ENCODE assay signal across 13 cellular contexts in genomic region chr3:40109641-40110490, GRCh38.
DNase-seq lines count a peak whose midpoint lies in the region; FAIRE-seq and TF ChIP-seq lines count a peak whose summit lies in the region.
"Had no signal": no experiment of that assay in that cellular context is flagged by ENCODE, and none has a peak within 500 bp of the region (broad histone marks: within the 10 kb centered on the region; RNA-seq: fewer than 3 reads in every experiment).

No MANE protein-coding gene starts in this region.

- no peaks in the 10 kb centered on the region for H4K20me1 ChIP-seq in endothelial cell of umbilical vein (replicated peaks; ENCODE audit: control insufficient read depth, extremely low read depth, insufficient read depth, low read length)

- H3K36me3 ChIP-seq in GM06990 (ENCODE audit: control insufficient read depth, insufficient read depth, low read length) = no peaks in the 10 kb centered on the region
- no peaks in the 10 kb centered on the region for H3K36me3 ChIP-seq in endothelial cell of umbilical vein (ENCODE audit: control insufficient read depth in 2 of 2, extremely low read depth in 1 of 2, insufficient read depth in 2 of 2, low read length in 2 of 2)
- H3K36me3 ChIP-seq in neuronal stem cell (replicated peaks in 1 of 2; ENCODE audit: control insufficient read depth in 2 of 2, insufficient read depth in 2 of 2, low read length in 2 of 2) = no peaks in the 10 kb centered on the region
- no peaks in the 10 kb centered on the region for H3K36me3 ChIP-seq in colonic mucosa

- no peak overlapping the region for H3K14ac ChIP-seq in neuronal stem cell (ENCODE audit: low read length)

- H4K91ac ChIP-seq in neuronal stem cell (ENCODE audit: low read depth, low read length, poor library complexity) = no peak overlapping the region

- TF ChIP-seq POLR2A in endothelial cell of umbilical vein (IDR thresholded peaks at IDR 0.05; ENCODE audit: low read depth, low read length) = no peak

- no peaks in the 10 kb centered on the region for H3K9me3 ChIP-seq in endothelial cell of umbilical vein (replicated peaks; ENCODE audit: control insufficient read depth, insufficient read depth, low read length)
- H3K9me3 ChIP-seq in neuronal stem cell (replicated peaks in 1 of 2; ENCODE audit: control insufficient read depth in 2 of 2, insufficient read depth in 1 of 2, low read depth in 1 of 2, low read length in 2 of 2) = no peaks in the 10 kb centered on the region
- no peaks in the 10 kb centered on the region for H3K9me3 ChIP-seq in colonic mucosa

- H3K4me2 ChIP-seq in endothelial cell of umbilical vein (ENCODE audit: insufficient read depth, low read length) (no peak overlapping the region), neuronal stem cell (ENCODE audit: insufficient read depth, low read length, poor library complexity, severe bottlenecking) (no peak overlapping the region)
- H3K4me2 ChIP-seq: KMS-11, PC-9 had no signal

- H2BK120ac ChIP-seq in neuronal stem cell (ENCODE audit: low read depth, low read length) = no peak overlapping the region

- CTCF ChIA-PET in endothelial cell of umbilical vein (lab: Charles Lee) = interaction anchor here (1.4 to 2.0 kb wide), 2 partner anchors 297 to 385 kb away, joined by 7 to 13 read pairs; no protein-coding TSS in a partner anchor

- H3K23ac ChIP-seq in neuronal stem cell (ENCODE audit: low read depth, low read length, poor library complexity) = no peak overlapping the region

- DNase-seq in GM06990 (ENCODE audit: extremely low read depth, insufficient read length) = no peak
- peak; percentile 43 for DNase-seq in NCI-H69 (lab: John Stamatoyannopoulos, UW)
- DNase-seq in endothelial cell of umbilical vein (ENCODE audit: low read depth, low spot score) = peak; percentile 61
- peak; percentile 27 for DNase-seq in neuronal stem cell (ENCODE audit: low spot score)
- no peak for DNase-seq in putamen (ENCODE audit: low spot score)
- no peak for DNase-seq in germinal center (ENCODE audit: low spot score)
- DNase-seq in colonic mucosa = no peak
- DNase-seq in NCI-H1105 (lab: John Stamatoyannopoulos, UW) = no peak
- DNase-seq: activated CD4-positive, alpha-beta T cell treated with anti-CD3 and anti-CD28 coated beads, Interleukin-2, amount 10 ng/mL, durations not matched to agents 24 days and 14 days; PC-9 had no signal

- no peak overlapping the region for H2BK5ac ChIP-seq in neuronal stem cell (ENCODE audit: low read length)

- dilution Hi-C loops in endothelial cell of umbilical vein (cut with MboI; ENCODE audit: extremely low pct_ligation_motif_present, low sequenced_read_pairs) = no loop called here

- H3K9ac ChIP-seq in endothelial cell of umbilical vein (replicated peaks; ENCODE audit: extremely low read depth, insufficient read depth, low read length) = no peak overlapping the region
- no peak overlapping the region for H3K9ac ChIP-seq in neuronal stem cell (ENCODE audit: low read depth, low read length, poor library complexity)
- no peak overlapping the region for H3K9ac ChIP-seq in colonic mucosa (ENCODE audit: low read depth in 2 of 2, low read length in 2 of 2)
- H3K9ac ChIP-seq: KMS-11 had no signal

- intact Hi-C loops in endothelial cell of umbilical vein (cut with micrococcal nuclease) = loop anchor here (1.0 to 5.0 kb wide), 3 partner anchors 298 to 567 kb away; no protein-coding TSS in a partner anchor
- intact Hi-C loops in colonic mucosa (cut with DNase I) = no loop called here

- no peak overlapping the region for H4K8ac ChIP-seq in neuronal stem cell (ENCODE audit: low read depth, low read length)

- TF ChIP-seq CTCF in GM06990 (IDR thresholded peaks at IDR 0.05; ENCODE audit: insufficient read depth, low read length, poor library complexity, severe bottlenecking) (peak; percentile 17), endothelial cell of umbilical vein (IDR thresholded peaks at IDR 0.05; ENCODE audit: extremely low read depth in 1 of 2, insufficient read depth in 1 of 2, low read depth in 1 of 2, low read length in 2 of 2) (peak; percentile 28 to 64), colonic mucosa (IDR thresholded peaks at IDR 0.05) (no peak)

- H3K4ac ChIP-seq in neuronal stem cell (ENCODE audit: low read length) = no peak overlapping the region

- BruUV-seq in endothelial cell of umbilical vein (replicated peaks; lab: Mats Ljungman, UMichigan) = no TSS peak

- H2BK12ac ChIP-seq in neuronal stem cell (ENCODE audit: low read length) = no peak overlapping the region

- H3K18ac ChIP-seq in neuronal stem cell (ENCODE audit: low read length) = no peak overlapping the region

- H3K9me1 ChIP-seq in endothelial cell of umbilical vein (replicated peaks; ENCODE audit: control insufficient read depth, extremely low read depth, insufficient read depth, low read length) = no peaks in the 10 kb centered on the region

- no peaks in the 10 kb centered on the region for H3K79me2 ChIP-seq in endothelial cell of umbilical vein (ENCODE audit: control insufficient read depth, insufficient read depth, low read length)

- no peak overlapping the region for H3K4me3 ChIP-seq in GM06990 (replicated peaks; ENCODE audit: low read depth, low read length)
- H3K4me3 ChIP-seq in endothelial cell of umbilical vein (replicated peaks in 1 of 3; ENCODE audit: insufficient read depth in 1 of 3, low read depth in 1 of 3, low read length in 3 of 3) = no peak overlapping the region
- no peak overlapping the region for H3K4me3 ChIP-seq in neuronal stem cell (ENCODE audit: low read length in 2 of 2)
- no peak overlapping the region for H3K4me3 ChIP-seq in colonic mucosa
- H3K4me3 ChIP-seq: PC-9 had no signal

- no peaks in the 10 kb centered on the region; the same call in 1 of the 2 replicates for H3K27me3 ChIP-seq in GM06990 (replicated peaks; ENCODE audit: control insufficient read depth, insufficient read depth, low read length)
- no peaks in the 10 kb centered on the region for H3K27me3 ChIP-seq in endothelial cell of umbilical vein (ENCODE audit: control insufficient read depth in 2 of 2, insufficient read depth in 2 of 2, low read length in 2 of 2)
- H3K27me3 ChIP-seq in neuronal stem cell (ENCODE audit: control insufficient read depth in 3 of 3, insufficient read depth in 3 of 3, low read depth in 1 of 3, low read length in 3 of 3) = no peaks in the 10 kb centered on the region
- no peaks in the 10 kb centered on the region for H3K27me3 ChIP-seq in colonic mucosa

- H2AK5ac ChIP-seq in neuronal stem cell (ENCODE audit: low read depth, low read length) = no peak overlapping the region

- H3K27ac ChIP-seq in endothelial cell of umbilical vein (ENCODE audit: insufficient read depth, low read depth, low read length) (no peak overlapping the region), neuronal stem cell (replicated peaks; ENCODE audit: low read length) (no peak overlapping the region), colonic mucosa (no peak overlapping the region)
- H3K27ac ChIP-seq: KMS-11, PC-9 had no signal

- POLR2A ChIA-PET in endothelial cell of umbilical vein (lab: Charles Lee) = no interaction called here

- no peaks in the 10 kb centered on the region for H3K79me1 ChIP-seq in neuronal stem cell (ENCODE audit: low read depth, low read length)

- no peak overlapping the region for H2BK15ac ChIP-seq in neuronal stem cell (ENCODE audit: low read length)

- H2AFZ ChIP-seq in endothelial cell of umbilical vein (ENCODE audit: low read depth, low read length) = no peak overlapping the region
- H2AFZ ChIP-seq in neuronal stem cell (ENCODE audit: low read length) = no peak overlapping the region
- H2AFZ ChIP-seq: PC-9 had no signal

- no peak for FAIRE-seq in endothelial cell of umbilical vein (lab: Jason Lieb, UNC)
- FAIRE-seq: frontal cortex, GM19239 had no signal

- no peaks in the 10 kb centered on the region for H3K4me1 ChIP-seq in endothelial cell of umbilical vein (ENCODE audit: control insufficient read depth, extremely low read depth, insufficient read depth, low read length)
- H3K4me1 ChIP-seq in neuronal stem cell (ENCODE audit: control insufficient read depth in 2 of 2, insufficient read depth in 1 of 2, low read depth in 1 of 2, low read length in 2 of 2) = peaks cover 0 to 1% of the 10 kb centered on the region in 2 donors
- no peaks in the 10 kb centered on the region for H3K4me1 ChIP-seq in colonic mucosa

TF ChIP-seq in endothelial cell of umbilical vein, 7 proteins besides CTCF, POLR2A, EP300 and RAD21:
- TF ChIP-seq EZH2 (IDR thresholded peaks at IDR 0.05; ENCODE audit: borderline replicate concordance, low read depth, low read length, severe bottlenecking) = no peak
- no peak for TF ChIP-seq MAX (IDR thresholded peaks at IDR 0.05; ENCODE audit: insufficient read depth, insufficient read length)

Comparison
In these comparisons a context has a peak if more than half of its experiments do, and no peak if none do; other contexts are left out.
1. DNase-seq: peak in NCI-H69 (single experiment), endothelial cell of umbilical vein (single experiment) and neuronal stem cell (single experiment); none in GM06990 (single experiment), putamen (single experiment), germinal center (single experiment), colonic mucosa (single experiment) and NCI-H1105 (single experiment).